Comparison of ENCODE assay signal across 9 cellular contexts in the genomic region with DNA sequence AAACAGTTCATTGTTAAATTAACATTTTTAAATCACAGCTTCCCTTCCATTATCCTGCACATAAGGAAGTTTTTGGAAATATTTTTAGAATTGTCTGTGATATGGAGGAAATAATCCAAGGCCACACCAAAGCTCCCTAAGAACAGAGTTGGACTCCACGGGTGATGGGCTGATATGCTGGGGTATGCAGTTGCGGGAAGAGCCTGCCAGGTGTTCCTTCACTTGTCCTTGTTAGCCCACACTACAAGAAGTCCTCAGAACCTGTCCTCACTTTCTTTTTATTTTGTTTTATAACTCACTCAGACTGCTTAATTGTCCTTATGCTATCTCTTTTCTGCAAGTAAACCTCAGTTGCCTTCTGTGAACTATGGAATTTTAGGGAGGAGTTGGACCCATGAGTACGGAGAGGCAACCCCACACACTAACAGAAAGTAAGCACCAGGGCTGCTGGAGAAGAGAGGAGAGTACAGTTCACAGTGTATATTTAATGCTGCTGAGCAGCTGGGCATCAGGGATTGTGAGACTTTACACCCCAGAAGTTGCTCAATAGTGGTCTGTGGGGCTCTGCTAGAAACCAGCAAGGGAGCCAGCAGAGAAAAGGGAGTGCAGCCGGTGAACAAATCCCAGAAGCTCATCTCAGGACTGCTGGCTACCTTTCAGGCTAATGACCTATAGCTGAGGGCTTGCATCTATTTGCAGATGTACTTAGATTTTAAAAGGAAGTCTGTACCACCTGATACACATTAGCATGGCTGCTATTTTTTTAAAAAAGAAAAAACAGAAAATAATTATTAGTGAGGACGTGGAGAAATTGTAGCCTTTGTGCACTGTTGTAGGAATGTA.
A peak's percentile ranks its signal among the peaks of the same experiment; 100 is the strongest.
DNase-seq lines count a peak whose midpoint lies in the region; ATAC-seq and TF ChIP-seq lines count a peak whose summit lies in the region.
"Had no signal": no experiment of that assay in that cellular context is flagged by ENCODE, and none has a peak within 500 bp of the region (broad histone marks: within the 10 kb centered on the region; RNA-seq: fewer than 3 reads in every experiment).

No MANE protein-coding gene starts in this region.

- peaks cover 16% of the 10 kb centered on the region for H3K4me1 Mint-ChIP-seq in nephron

- H3K27me3 Mint-ChIP-seq in nephron (ENCODE audit: low read depth), result peaks cover 5% of the 10 kb centered on the region
- H3K27me3 Mint-ChIP-seq: IgD-negative memory B cell had no signal

- H3K27me3 ChIP-seq in HAP-1 (ENCODE audit: low read depth), result no peaks in the 10 kb centered on the region

- in situ Hi-C loops in HAP-1 (cut with MboI; ENCODE audit: low sequenced_read_pairs), result no loop called here

- H3K36me3 Mint-ChIP-seq in nephron (ENCODE audit: low read depth), result no peaks in the 10 kb centered on the region

- no peak for ATAC-seq in GM21367 (IDR thresholded peaks at IDR 0.05; ENCODE audit: unreplicated experiment)

- DNase-seq in D341Med (ENCODE audit: low spot score), result peak; percentile 34
- DNase-seq in NCI-H2171 treated with DMSO at 0.1 percent for 48 hours (lab: John Stamatoyannopoulos, UW), result peak; percentile 67
- DNase-seq in choroid plexus epithelial cell (ENCODE audit: low read depth), result peak; percentile 80
- no peak for DNase-seq in NCI-H345 treated with DMSO at 0.1 percent for 48 hours (lab: John Stamatoyannopoulos, UW; ENCODE audit: unreplicated experiment)
- DNase-seq in HAP-1 (ENCODE audit: low spot score in 2 of 2), result no peak
- DNase-seq in SW480 (ENCODE audit: low spot score), result no peak

- peak overlapping the region; percentile 7 to 70 (median 32) for H3K27ac Mint-ChIP-seq in nephron
- H3K27ac Mint-ChIP-seq: IgD-negative memory B cell had no signal

- no peaks in the 10 kb centered on the region for H3K9me3 ChIP-seq in HAP-1

- no peak overlapping the region for H3K4me3 ChIP-seq in choroid plexus epithelial cell (ENCODE audit: low read depth, low read length)
- no peak overlapping the region for H3K4me3 ChIP-seq in HAP-1

- H3K9me3 Mint-ChIP-seq in nephron, result no peaks in the 10 kb centered on the region

- H3K4me1 ChIP-seq in HAP-1, result no peaks in the 10 kb centered on the region

- H3K36me3 ChIP-seq in HAP-1 (replicated peaks), result no peaks in the 10 kb centered on the region

- H3K4me3 Mint-ChIP-seq in nephron, result no peak overlapping the region
- H3K4me3 Mint-ChIP-seq: IgD-negative memory B cell had no signal

- no peak for TF ChIP-seq CTCF in choroid plexus epithelial cell (conservative IDR thresholded peaks at IDR 0.05; ENCODE audit: low read depth, low read length)
- TF ChIP-seq CTCF in nephron (IDR thresholded peaks at IDR 0.05; ENCODE audit: unreplicated experiment in 3 of 3), result no peak

Comparison
In these comparisons a context has a peak if more than half of its experiments do, and no peak if none do; other contexts are left out.
1. DNase-seq: peak in D341Med (single experiment), NCI-H2171 treated with DMSO at 0.1 percent for 48 hours (single experiment) and choroid plexus epithelial cell (single experiment); none in NCI-H345 treated with DMSO at 0.1 percent for 48 hours (single experiment), HAP-1 (0 of 2) and SW480 (single experiment).